Comparison of ENCODE assay signal across 8 cellular contexts in genomic region chr1:33257759-33258712, GRCh38. TPM values are rescaled to one million over a fixed set of nuclear protein-coding genes. Genes with fewer than 3 reads are reported as not detected.
DNase-seq lines count a peak whose midpoint lies in the region; ATAC-seq and TF ChIP-seq lines count a peak whose summit lies in the region.

No MANE protein-coding gene starts in this region.

- POLR2A ChIA-PET in AG04450 (lab: Yijun Ruan, JAX), result interaction anchor here (0.6 to 1.5 kb wide), 5 partner anchors 77 to 694 kb away, joined by 3 to 9 read pairs (median 4); partner anchors contain the start of gene TRIM62

- H3K4me3 ChIP-seq in AG04450 (ENCODE audit: low read depth, low read length) (peak overlapping the region; percentile 71), dorsolateral prefrontal cortex (peak overlapping the region; percentile 36 to 85 (median 74))

- no peaks in the 10 kb centered on the region for H3K27me3 Mint-ChIP-seq in naive B cell

- CTCF ChIA-PET in AG04450 (lab: Charles Lee), result interaction anchor here (1.0 to 2.4 kb wide), 4 partner anchors 38 to 213 kb away, joined by 3 to 12 read pairs (median 3); no protein-coding TSS in a partner anchor

- peak overlapping the region; percentile 92 to 99 (median 98) for H3K4me3 Mint-ChIP-seq in naive B cell

- intact Hi-C loops in dorsolateral prefrontal cortex (cut with DNase I), result loop anchor here (5.0 kb wide), 4 partner anchors 76 to 131 kb away; partner anchors contain the start of gene TRIM62 (in 2 of the 2)

- DNase-seq in AG04450 (ENCODE audit: low read depth, low spot score) (no peak), KBM-7 (peak; percentile 3), dorsolateral prefrontal cortex (no peak), naive B cell (no peak), T1000 (lab: John Stamatoyannopoulos, UW) (no peak), OCI-M2 (lab: John Stamatoyannopoulos, UW; ENCODE audit: unreplicated experiment) (no peak), NCI-H2081 treated with DMSO at 0.1 percent for 48 hours (lab: John Stamatoyannopoulos, UW) (no peak)

- H3K27me3 ChIP-seq in AG04450 (ENCODE audit: control insufficient read depth, insufficient read depth, low read length) (no peaks in the 10 kb centered on the region), dorsolateral prefrontal cortex (no peaks in the 10 kb centered on the region)

- H3K36me3 Mint-ChIP-seq in naive B cell, result no peaks in the 10 kb centered on the region

- H3K27ac ChIP-seq in AG04450 (ENCODE audit: low read depth, low read length) (peak overlapping the region; percentile 93), dorsolateral prefrontal cortex (peak overlapping the region in 48 of 59 donors; percentile 1 to 92 (median 82))

- peaks cover 37 to 61% (median 52%) of the 10 kb centered on the region in 3 donors for H3K4me1 Mint-ChIP-seq in naive B cell

- TF ChIP-seq CTCF in AG04450 (IDR thresholded peaks at IDR 0.05; ENCODE audit: low read depth, low read length) (no peak), dorsolateral prefrontal cortex (IDR thresholded peaks at IDR 0.05 in 54 of 56, conservative IDR thresholded peaks at IDR 0.05 in 2 of 56; ENCODE audit: low read depth in 1 of 56, partially characterized antibody in 56 of 56) (no peak)

- H3K9me3 ChIP-seq in AG04450 (ENCODE audit: control insufficient read depth, insufficient read depth, low read length), result no peaks in the 10 kb centered on the region

- ATAC-seq in naive B cell (ENCODE audit: low read depth in 2 of 2) (no peak), HG02623 (IDR thresholded peaks at IDR 0.05; ENCODE audit: unreplicated experiment) (no peak)

- peak overlapping the region in 2 of 6 donors; percentile 88 to 90 for H3K27ac Mint-ChIP-seq in naive B cell

- H3K9me3 Mint-ChIP-seq in naive B cell, result peaks cover 0 to 1% (median 0%) of the 10 kb centered on the region in 7 donors

- in situ Hi-C loops in KBM-7 (cut with MboI; ENCODE audit: low pct_unique_long_range_greater_than_20kb, low sequenced_read_pairs), result no loop called here

RNA-seq across cellular contexts. Expression of gene ZNF362, which starts 1.7 kb away (rescaled TPM):
- polyA plus RNA-seq in AG04450 (2011; rRNA removed), result 9.0 and 11.8 TPM in 2 replicates
- polyA minus RNA-seq in AG04450 (2011; rRNA and poly(A)+ RNA removed), result 16.4 and 27.1 TPM in 2 replicates
- total RNA-seq in dorsolateral prefrontal cortex, result 10 to 100 TPM; 27.3 to 59.9 (median 41.1) TPM
- 10 to 100 TPM in 5 of 6 donors, 1 to 10 TPM in 1; 10.0 to 25.5 (median 12.7) TPM for polyA plus RNA-seq in naive B cell (ENCODE audit: low read depth in 6 of 6)
